In the genomic region with DNA sequence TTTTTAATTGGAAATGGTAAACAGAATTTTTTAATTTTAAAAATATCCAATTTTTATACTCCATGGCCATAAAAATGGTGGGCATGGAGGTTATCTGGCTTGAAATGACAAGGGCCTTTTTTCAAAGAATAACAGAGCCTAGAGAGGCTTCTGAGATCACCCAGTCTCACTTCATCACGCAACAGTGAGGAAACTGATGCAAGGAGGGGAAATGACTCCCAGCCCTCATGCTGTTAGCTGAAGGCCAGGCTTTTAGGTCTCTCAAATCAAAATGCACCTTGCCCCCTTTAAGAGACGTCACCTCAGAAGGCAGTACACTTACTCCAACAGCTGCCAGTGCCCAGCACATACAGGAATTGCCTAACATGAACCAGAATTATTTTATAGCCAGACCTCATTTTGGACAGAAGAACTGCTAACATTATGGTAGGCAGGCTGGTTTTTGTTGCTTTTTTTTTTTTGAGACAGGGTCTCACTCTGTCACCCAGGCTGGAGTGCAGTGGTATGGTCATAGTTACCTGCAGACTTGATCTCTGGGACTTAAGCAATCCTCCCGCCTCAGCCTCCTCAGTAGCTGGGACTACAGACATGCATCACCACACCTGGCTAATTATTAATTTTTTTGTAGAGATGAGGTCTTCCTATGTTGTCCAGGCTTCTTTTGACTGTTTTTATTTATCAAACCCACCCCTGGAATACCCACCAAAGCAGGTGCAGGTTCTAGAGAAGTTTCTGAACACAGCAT, we compare ENCODE assay signal across 10 cellular contexts. TPM values are rescaled to one million over a fixed set of nuclear protein-coding genes. Genes with fewer than 3 reads are reported as not detected.
DNase-seq lines count a peak whose midpoint lies in the region; ATAC-seq and TF ChIP-seq lines count a peak whose summit lies in the region.
"Had no signal": no experiment of that assay in that cellular context is flagged by ENCODE, and none has a peak within 500 bp of the region (broad histone marks: within the 10 kb centered on the region; RNA-seq: fewer than 3 reads in every experiment).

No MANE protein-coding gene starts in this region.

- POLR2A ChIA-PET in WTC11 (lab: Charles Lee): interaction anchor here (0.7 to 1.3 kb wide), 3 partner anchors 9 to 1046 kb away, joined by 3 to 6 read pairs (median 3); no protein-coding TSS in a partner anchor

- no peaks in the 10 kb centered on the region for H3K9me3 Mint-ChIP-seq in WTC11
- no peaks in the 10 kb centered on the region for H3K9me3 Mint-ChIP-seq in osteocyte (ENCODE audit: unreplicated experiment)

- no peak overlapping the region for H3K4me3 Mint-ChIP-seq in WTC11
- H3K4me3 Mint-ChIP-seq in osteocyte (ENCODE audit: unreplicated experiment): no peak overlapping the region

- no peak for TF ChIP-seq CTCF in WTC11 (IDR thresholded peaks at IDR 0.05)
- TF ChIP-seq CTCF in osteocyte (IDR thresholded peaks at IDR 0.05): no peak

- CTCF ChIA-PET in WTC11 (lab: Charles Lee): interaction anchor here (0.7 kb wide), 1 partner anchor 21 kb away, joined by 3 read pairs; no protein-coding TSS in a partner anchor

- DNase-seq in CD1c-positive myeloid dendritic cell (ENCODE audit: extremely low spot score) (peak; percentile 44), HK-2 (ENCODE audit: unreplicated experiment) (peak; percentile 21), WTC11 (ENCODE audit: low spot score) (no peak), glomerular visceral epithelial cell (ENCODE audit: extremely low spot score) (peak; percentile 37), RKO (ENCODE audit: low spot score) (no peak), NCI-H187 (lab: John Stamatoyannopoulos, UW) (no peak), osteocyte (ENCODE audit: extremely low spot score, unreplicated experiment) (no peak)
- DNase-seq: NCI-H1930, SHP77 had no signal

- no peaks in the 10 kb centered on the region for H3K27me3 Mint-ChIP-seq in WTC11 (ENCODE audit: low read depth)
- H3K27me3 Mint-ChIP-seq in osteocyte (ENCODE audit: unreplicated experiment): no peaks in the 10 kb centered on the region

- peaks cover 31% of the 10 kb centered on the region for H3K4me1 Mint-ChIP-seq in WTC11
- peaks cover 9% of the 10 kb centered on the region for H3K4me1 Mint-ChIP-seq in osteocyte (ENCODE audit: unreplicated experiment)

- ATAC-seq in WTC11: no peak
- ATAC-seq in GM21723 (IDR thresholded peaks at IDR 0.05; ENCODE audit: unreplicated experiment): no peak

- H3K36me3 Mint-ChIP-seq in WTC11: peaks cover 11% of the 10 kb centered on the region
- H3K36me3 Mint-ChIP-seq in osteocyte (ENCODE audit: unreplicated experiment): peaks cover 9% of the 10 kb centered on the region

- H3K27ac Mint-ChIP-seq in WTC11 (no peak overlapping the region; the same call in 1 of the 2 replicates), osteocyte (ENCODE audit: unreplicated experiment) (no peak overlapping the region)

TF ChIP-seq in WTC11, 78 proteins besides CTCF, POLR2A, EP300 and RAD21:
- TF ChIP-seq GABPB1 (CRISPR knock-in tag; IDR thresholded peaks at IDR 0.05): peak; percentile 82
- TF ChIP-seq FOXK1 (CRISPR knock-in tag; IDR thresholded peaks at IDR 0.05): no peak
- TF ChIP-seq, protein P1, sequence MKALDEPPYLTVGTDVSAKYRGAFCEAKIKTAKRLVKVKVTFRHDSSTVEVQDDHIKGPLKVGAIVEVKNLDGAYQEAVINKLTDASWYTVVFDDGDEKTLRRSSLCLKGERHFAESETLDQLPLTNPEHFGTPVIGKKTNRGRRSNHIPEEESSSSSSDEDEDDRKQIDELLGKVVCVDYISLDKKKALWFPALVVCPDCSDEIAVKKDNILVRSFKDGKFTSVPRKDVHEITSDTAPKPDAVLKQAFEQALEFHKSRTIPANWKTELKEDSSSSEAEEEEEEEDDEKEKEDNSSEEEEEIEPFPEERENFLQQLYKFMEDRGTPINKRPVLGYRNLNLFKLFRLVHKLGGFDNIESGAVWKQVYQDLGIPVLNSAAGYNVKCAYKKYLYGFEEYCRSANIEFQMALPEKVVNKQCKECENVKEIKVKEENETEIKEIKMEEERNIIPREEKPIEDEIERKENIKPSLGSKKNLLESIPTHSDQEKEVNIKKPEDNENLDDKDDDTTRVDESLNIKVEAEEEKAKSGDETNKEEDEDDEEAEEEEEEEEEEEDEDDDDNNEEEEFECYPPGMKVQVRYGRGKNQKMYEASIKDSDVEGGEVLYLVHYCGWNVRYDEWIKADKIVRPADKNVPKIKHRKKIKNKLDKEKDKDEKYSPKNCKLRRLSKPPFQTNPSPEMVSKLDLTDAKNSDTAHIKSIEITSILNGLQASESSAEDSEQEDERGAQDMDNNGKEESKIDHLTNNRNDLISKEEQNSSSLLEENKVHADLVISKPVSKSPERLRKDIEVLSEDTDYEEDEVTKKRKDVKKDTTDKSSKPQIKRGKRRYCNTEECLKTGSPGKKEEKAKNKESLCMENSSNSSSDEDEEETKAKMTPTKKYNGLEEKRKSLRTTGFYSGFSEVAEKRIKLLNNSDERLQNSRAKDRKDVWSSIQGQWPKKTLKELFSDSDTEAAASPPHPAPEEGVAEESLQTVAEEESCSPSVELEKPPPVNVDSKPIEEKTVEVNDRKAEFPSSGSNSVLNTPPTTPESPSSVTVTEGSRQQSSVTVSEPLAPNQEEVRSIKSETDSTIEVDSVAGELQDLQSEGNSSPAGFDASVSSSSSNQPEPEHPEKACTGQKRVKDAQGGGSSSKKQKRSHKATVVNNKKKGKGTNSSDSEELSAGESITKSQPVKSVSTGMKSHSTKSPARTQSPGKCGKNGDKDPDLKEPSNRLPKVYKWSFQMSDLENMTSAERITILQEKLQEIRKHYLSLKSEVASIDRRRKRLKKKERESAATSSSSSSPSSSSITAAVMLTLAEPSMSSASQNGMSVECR (CRISPR knock-in tag; IDR thresholded peaks at IDR 0.05; ENCODE audit: borderline replicate concordance): no peak
- TF ChIP-seq OVOL2 (CRISPR knock-in tag; IDR thresholded peaks at IDR 0.05; ENCODE audit: borderline replicate concordance): no peak
- TF ChIP-seq, protein P2, sequence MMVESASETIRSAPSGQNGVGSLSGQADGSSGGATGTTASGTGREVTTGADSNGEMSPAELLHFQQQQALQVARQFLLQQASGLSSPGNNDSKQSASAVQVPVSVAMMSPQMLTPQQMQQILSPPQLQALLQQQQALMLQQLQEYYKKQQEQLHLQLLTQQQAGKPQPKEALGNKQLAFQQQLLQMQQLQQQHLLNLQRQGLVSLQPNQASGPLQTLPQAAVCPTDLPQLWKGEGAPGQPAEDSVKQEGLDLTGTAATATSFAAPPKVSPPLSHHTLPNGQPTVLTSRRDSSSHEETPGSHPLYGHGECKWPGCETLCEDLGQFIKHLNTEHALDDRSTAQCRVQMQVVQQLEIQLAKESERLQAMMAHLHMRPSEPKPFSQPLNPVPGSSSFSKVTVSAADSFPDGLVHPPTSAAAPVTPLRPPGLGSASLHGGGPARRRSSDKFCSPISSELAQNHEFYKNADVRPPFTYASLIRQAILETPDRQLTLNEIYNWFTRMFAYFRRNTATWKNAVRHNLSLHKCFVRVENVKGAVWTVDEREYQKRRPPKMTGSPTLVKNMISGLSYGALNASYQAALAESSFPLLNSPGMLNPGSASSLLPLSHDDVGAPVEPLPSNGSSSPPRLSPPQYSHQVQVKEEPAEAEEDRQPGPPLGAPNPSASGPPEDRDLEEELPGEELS (CRISPR knock-in tag; IDR thresholded peaks at IDR 0.05): no peak
- TF ChIP-seq GTF2I (CRISPR knock-in tag; conservative IDR thresholded peaks at IDR 0.05): no peak

RNA-seq across cellular contexts. Expression of a gene that starts 9.1 kb away (rescaled TPM):
- total RNA-seq in WTC11 (2021) (20.2 to 34.5 TPM (median 21.0 TPM) in 3 replicates), osteocyte (16.7 and 23.2 TPM in 2 replicates)

RNA-seq across cellular contexts. Expression of a gene that starts 48.4 kb away (rescaled TPM):
- total RNA-seq in WTC11 (2021): 21.4 to 25.0 TPM (median 21.5 TPM) in 3 replicates
- total RNA-seq in osteocyte: 42.2 and 42.6 TPM in 2 replicates

RNA-seq across cellular contexts. Expression of a gene that starts 51.9 kb away (rescaled TPM):
- total RNA-seq in WTC11 (2021) (not detected in 3 replicates), osteocyte (not detected in 2 replicates)

Comparison
In these comparisons a context has a peak if more than half of its experiments do, and no peak if none do; other contexts are left out.
1. DNase-seq: peak in CD1c-positive myeloid dendritic cell (single experiment), HK-2 (single experiment) and glomerular visceral epithelial cell (single experiment); none in WTC11 (single experiment), RKO (single experiment), NCI-H187 (0 of 2) and osteocyte (single experiment).